8 cellular contexts compared by ENCODE assay signal in the genomic region with DNA sequence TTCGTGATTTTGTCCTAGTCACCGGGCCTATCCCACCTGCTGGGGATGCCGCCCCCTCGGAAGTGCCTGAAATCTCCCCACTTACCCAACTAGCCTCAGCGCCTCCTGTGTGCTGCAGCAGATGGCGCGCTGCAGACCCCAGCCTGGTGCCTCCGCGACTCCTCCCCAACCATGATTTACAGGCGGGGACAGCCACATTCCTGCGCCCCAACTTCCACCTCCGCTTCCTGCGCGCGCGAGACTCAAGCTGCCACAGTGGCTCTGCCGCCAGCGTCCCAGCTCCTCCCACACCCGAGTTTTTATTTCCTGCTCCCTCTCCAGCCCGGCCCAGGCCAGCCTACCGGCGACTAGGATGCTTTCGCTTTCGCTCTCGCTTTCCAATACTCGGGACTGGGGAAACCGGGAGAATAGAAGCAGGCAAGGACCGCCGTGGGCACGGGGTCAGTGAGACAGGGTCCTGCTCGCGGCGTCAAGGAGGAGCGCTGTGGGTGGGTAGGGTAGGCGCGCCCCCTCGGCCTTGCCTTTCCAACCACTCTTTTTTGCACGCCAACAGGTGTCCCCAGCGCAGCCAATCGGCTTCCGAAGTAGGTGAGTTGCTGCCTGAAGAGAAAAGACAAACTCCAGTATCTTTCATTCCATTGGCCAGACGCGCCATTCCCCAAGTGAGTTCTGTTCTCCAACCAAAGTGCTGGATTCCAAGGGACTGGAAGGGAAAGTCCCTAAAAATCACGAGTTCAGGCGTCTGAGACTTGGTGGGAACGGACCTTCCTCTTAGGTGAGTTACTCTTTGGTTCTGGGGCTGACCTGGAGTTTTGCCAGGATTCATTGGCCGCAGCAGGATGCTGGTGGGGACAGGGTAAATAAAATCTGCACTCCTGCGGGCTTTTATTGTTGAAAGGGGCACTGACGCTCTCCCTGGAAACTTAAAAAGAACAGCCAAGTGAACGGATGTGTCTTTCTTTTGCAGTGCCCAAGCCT.
DNase-seq lines count a peak whose midpoint lies in the region; ATAC-seq and FAIRE-seq lines count a peak whose summit lies in the region.

A gene with protein sequence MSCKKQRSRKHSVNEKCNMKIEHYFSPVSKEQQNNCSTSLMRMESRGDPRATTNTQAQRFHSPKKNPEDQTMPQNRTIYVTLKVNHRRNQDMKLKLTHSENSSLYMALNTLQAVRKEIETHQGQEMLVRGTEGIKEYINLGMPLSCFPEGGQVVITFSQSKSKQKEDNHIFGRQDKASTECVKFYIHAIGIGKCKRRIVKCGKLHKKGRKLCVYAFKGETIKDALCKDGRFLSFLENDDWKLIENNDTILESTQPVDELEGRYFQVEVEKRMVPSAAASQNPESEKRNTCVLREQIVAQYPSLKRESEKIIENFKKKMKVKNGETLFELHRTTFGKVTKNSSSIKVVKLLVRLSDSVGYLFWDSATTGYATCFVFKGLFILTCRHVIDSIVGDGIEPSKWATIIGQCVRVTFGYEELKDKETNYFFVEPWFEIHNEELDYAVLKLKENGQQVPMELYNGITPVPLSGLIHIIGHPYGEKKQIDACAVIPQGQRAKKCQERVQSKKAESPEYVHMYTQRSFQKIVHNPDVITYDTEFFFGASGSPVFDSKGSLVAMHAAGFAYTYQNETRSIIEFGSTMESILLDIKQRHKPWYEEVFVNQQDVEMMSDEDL (plus strand): TSS at position 327 of the 978 bp plus-strand sequence. CDS start 6,017 bp downstream, outside the sequence.

- peaks cover 20% of the 10 kb centered on the region for H3K36me3 Mint-ChIP-seq in central memory CD8-positive, alpha-beta T cell (ENCODE audit: insufficient read depth)

- peak; percentile 71 for DNase-seq in NCI-H2107 (lab: John Stamatoyannopoulos, UW)
- DNase-seq in activated CD4-positive, CD25-positive, alpha-beta regulatory T cell treated with anti-CD3 and anti-CD28 coated beads, Interleukin-2, amount 50 U/mL, for 16 hours (ENCODE audit: low read depth, low spot score), result peak; percentile 68
- DNase-seq in central memory CD8-positive, alpha-beta T cell (ENCODE audit: low spot score in 2 of 2), result peak; percentile 71 to 76
- peak; percentile 65 to 77 for DNase-seq in stimulated activated CD4-positive, alpha-beta T cell treated with anti-CD3 and anti-CD28 coated beads, Interleukin-12 subunit alpha, Interleukin-12 subunit beta, amount 100 ng/mL, for 24 hours (ENCODE audit: low read depth in 2 of 2)

- H3K9me3 Mint-ChIP-seq in central memory CD8-positive, alpha-beta T cell, result no peaks in the 10 kb centered on the region

- H3K27me3 Mint-ChIP-seq in central memory CD8-positive, alpha-beta T cell, result no peaks in the 10 kb centered on the region

- peak; percentile 93 for FAIRE-seq in A204.1 (lab: Jason Lieb, UNC)
- peak; percentile 81 for FAIRE-seq in islet of Langerhans (lab: Jason Lieb, UNC)

- ATAC-seq in GM18517 (IDR thresholded peaks at IDR 0.05; ENCODE audit: unreplicated experiment) (peak; percentile 76), HG03045 (IDR thresholded peaks at IDR 0.05; ENCODE audit: unreplicated experiment) (peak; percentile 83)
- peak; percentile 88 for ATAC-seq in central memory CD8-positive, alpha-beta T cell (replicated peaks; ENCODE audit: extremely low read depth, poor library complexity, severe bottlenecking)

- peak within 1 kb of the TSS; percentile 95 for H3K4me3 Mint-ChIP-seq in central memory CD8-positive, alpha-beta T cell

- peak within 1 kb of the TSS; percentile 92 for H3K27ac Mint-ChIP-seq in central memory CD8-positive, alpha-beta T cell (ENCODE audit: low read depth)

- peaks cover 68% of the 10 kb centered on the region for H3K4me1 Mint-ChIP-seq in central memory CD8-positive, alpha-beta T cell

Comparison
In these comparisons a context has a peak if more than half of its experiments do, and no peak if none do; other contexts are left out.
1. Peak in every context shown above with its lines: DNase-seq and ATAC-seq.